Comparison of ENCODE assay signal across 13 cellular contexts in genomic region chr7:92169529-92169928, GRCh38. TPM values are rescaled to one million over a fixed set of nuclear protein-coding genes. Genes with fewer than 3 reads are reported as not detected.
"Had no signal": no experiment of that assay in that cellular context is flagged by ENCODE, and none has a peak within 500 bp of the region (broad histone marks: within the 10 kb centered on the region; RNA-seq: fewer than 3 reads in every experiment).

No MANE protein-coding gene starts in this region.

RNA-seq across cellular contexts. Expression of gene LRRD1, which starts 9.4 kb away (rescaled TPM):
- total RNA-seq: activated naive CD4-positive, alpha-beta T cell treated with anti-CD3 and anti-CD28 coated beads for 36 hours; activated naive CD4-positive, alpha-beta T cell treated with anti-CD3 and anti-CD28 coated beads, Interleukin-2, amount 50 U/mL, for 72 hours; activated naive CD8-positive, alpha-beta T cell treated with anti-CD3 and anti-CD28 coated beads for 36 hours; activated naive CD8-positive, alpha-beta T cell treated with anti-CD3 and anti-CD28 coated beads, Interleukin-2, amount 10 ng/mL, durations not matched to agents 7 days and 5 days; activated T-cell treated with anti-CD3 and anti-CD28 coated beads, Interleukin-2, amount 50 U/mL, for 4 hours; activated T-cell treated with anti-CD3 and anti-CD28 coated beads, Interleukin-2, amount 50 U/mL, for 72 hours; activated T-helper 1 cell treated with anti-CD3 and anti-CD28 coated beads, Interleukin-12 subunit alpha, Interleukin-12 subunit beta, Interleukin-2, Interleukin-4 antibody, amounts not matched to agents 30 ng/mL and 10 ng/mL and 1 ng/mL, durations not matched to agents 14 hours and 24 hours and 36 hours; ascending aorta; body of pancreas; bronchial epithelial cell had no signal
- polyA plus RNA-seq: adipose tissue, aorta, cardiac muscle cell had no signal
